1 cellular context compared by ENCODE assay signal in the genomic region with DNA sequence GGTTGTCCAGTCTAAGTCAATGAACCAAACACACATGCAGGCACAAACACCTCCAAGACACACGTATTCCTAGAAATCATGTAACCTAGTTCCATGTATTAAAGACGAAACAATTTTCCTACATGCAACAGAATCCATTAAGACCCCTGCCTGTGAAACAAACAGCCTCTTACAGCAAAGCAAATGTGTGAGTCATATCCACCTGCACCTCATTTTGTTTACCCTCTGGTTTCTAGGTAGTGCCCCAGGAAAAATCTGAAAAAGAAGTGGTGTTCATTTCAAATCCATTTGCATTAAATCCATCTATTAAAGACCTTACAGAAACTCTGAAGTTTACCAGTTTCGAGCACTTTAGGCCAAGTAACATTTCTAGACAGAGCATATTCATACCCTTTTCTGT.
TF ChIP-seq lines count a peak whose summit lies in the region.

No MANE protein-coding gene starts in this region.

TF ChIP-seq in HepG2, 621 proteins besides CTCF, POLR2A, EP300 and RAD21 (continued from another document):
- TF ChIP-seq NFAT5 (CRISPR knock-in tag; IDR thresholded peaks at IDR 0.05) = no peak
TF ChIP-seq in HepG2: peak in this region for 2.
